24 cellular contexts compared by ENCODE assay signal in the genomic region with DNA sequence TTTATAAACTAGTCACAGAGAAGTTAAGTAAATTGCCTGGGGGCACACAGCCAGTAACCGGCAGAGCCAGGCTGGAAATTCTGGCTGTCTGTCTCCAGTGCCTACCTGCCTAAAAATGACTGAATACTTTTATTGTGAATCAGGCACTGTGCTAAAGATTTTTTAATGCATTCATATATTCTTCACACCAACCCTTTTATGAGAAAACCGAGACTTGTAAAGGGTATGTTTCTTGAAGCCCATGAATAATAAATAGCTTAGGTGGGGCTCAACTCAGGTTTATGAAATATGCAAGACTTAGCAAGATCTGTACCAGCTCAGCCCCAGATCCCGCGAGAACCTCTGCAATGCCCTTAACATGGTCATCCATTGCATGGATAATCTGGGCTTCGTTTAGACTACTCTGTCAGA.
"Had no signal": no experiment of that assay in that cellular context is flagged by ENCODE, and none has a peak within 500 bp of the region (broad histone marks: within the 10 kb centered on the region; RNA-seq: fewer than 3 reads in every experiment).

No MANE protein-coding gene starts in this region.

- H3K9ac ChIP-seq: neural progenitor cell had no signal

- H3K27ac ChIP-seq: neural progenitor cell, vagina had no signal

- H3K9me3 ChIP-seq: heart right ventricle, lower lobe of right lung, sigmoid colon, transverse colon, vagina had no signal

- H3K4me2 ChIP-seq: smooth muscle cell had no signal

- H3K36me3 ChIP-seq: heart right ventricle, lower lobe of right lung, neural progenitor cell, sigmoid colon, transverse colon, vagina had no signal

- H3K4me3 ChIP-seq: heart right ventricle, lower lobe of right lung, neural progenitor cell, sigmoid colon, smooth muscle cell, transverse colon, vagina had no signal

- H3K27ac Mint-ChIP-seq: activated CD4-positive, alpha-beta memory T cell treated with anti-CD3 and anti-CD28 coated beads, Interleukin-2, amount 10 ng/mL, durations not matched to agents 7 days and 5 days; activated naive CD8-positive, alpha-beta T cell treated with anti-CD3 and anti-CD28 coated beads, Interleukin-2, amount 50 U/mL, for 24 hours; activated T-cell treated with anti-CD3 and anti-CD28 coated beads, Interleukin-2, amount 50 U/mL, for 72 hours; naive thymus-derived CD8-positive, alpha-beta T cell; neural progenitor cell; stimulated activated memory B cell treated with anti-CD40 and anti-IgM and Interleukin-4, amounts not matched to agents 10 μg/mL and 1 μg/mL and 100 μg/mL, for 72 hours; T-helper 1 cell treated with Interleukin-12 subunit alpha and Interleukin-12 subunit beta and Interleukin-4 antibody, amounts not matched to agents 30 μg/mL and 1 μg/mL, for 36 hours had no signal

- ATAC-seq: activated naive CD8-positive, alpha-beta T cell treated with anti-CD3 and anti-CD28 coated beads, Interleukin-2, amount 50 U/mL, for 24 hours; activated T-cell treated with anti-CD3 and anti-CD28 coated beads, Interleukin-2, amount 50 U/mL, for 72 hours; heart right ventricle; left lobe of liver; lower lobe of right lung; naive thymus-derived CD8-positive, alpha-beta T cell; stimulated activated memory B cell treated with anti-CD40 and anti-IgM and Interleukin-4, amounts not matched to agents 10 μg/mL and 1 μg/mL and 100 μg/mL, for 72 hours had no signal

- H3K4me1 Mint-ChIP-seq: activated CD4-positive, alpha-beta memory T cell treated with anti-CD3 and anti-CD28 coated beads, Interleukin-2, amount 10 ng/mL, durations not matched to agents 7 days and 5 days; activated naive CD8-positive, alpha-beta T cell treated with anti-CD3 and anti-CD28 coated beads, Interleukin-2, amount 50 U/mL, for 24 hours had no signal

- H3K27me3 ChIP-seq: sigmoid colon, transverse colon, vagina had no signal

- H3K9me3 Mint-ChIP-seq: activated CD4-positive, alpha-beta memory T cell treated with anti-CD3 and anti-CD28 coated beads, Interleukin-2, amount 10 ng/mL, durations not matched to agents 7 days and 5 days; activated naive CD8-positive, alpha-beta T cell treated with anti-CD3 and anti-CD28 coated beads, Interleukin-2, amount 50 U/mL, for 24 hours; activated T-cell treated with anti-CD3 and anti-CD28 coated beads, Interleukin-2, amount 50 U/mL, for 72 hours; mesothelial cell of epicardium; naive thymus-derived CD8-positive, alpha-beta T cell; neural progenitor cell; stimulated activated memory B cell treated with anti-CD40 and anti-IgM and Interleukin-4, amounts not matched to agents 10 μg/mL and 1 μg/mL and 100 μg/mL, for 72 hours; T-helper 1 cell treated with Interleukin-12 subunit alpha and Interleukin-12 subunit beta and Interleukin-4 antibody, amounts not matched to agents 30 μg/mL and 1 μg/mL, for 36 hours had no signal

- H3K4me3 Mint-ChIP-seq: activated CD4-positive, alpha-beta memory T cell treated with anti-CD3 and anti-CD28 coated beads, Interleukin-2, amount 10 ng/mL, durations not matched to agents 7 days and 5 days; activated naive CD8-positive, alpha-beta T cell treated with anti-CD3 and anti-CD28 coated beads, Interleukin-2, amount 50 U/mL, for 24 hours; activated T-cell treated with anti-CD3 and anti-CD28 coated beads, Interleukin-2, amount 50 U/mL, for 72 hours; mesothelial cell of epicardium; naive thymus-derived CD8-positive, alpha-beta T cell; neural progenitor cell; stimulated activated memory B cell treated with anti-CD40 and anti-IgM and Interleukin-4, amounts not matched to agents 10 μg/mL and 1 μg/mL and 100 μg/mL, for 72 hours; T-helper 1 cell treated with Interleukin-12 subunit alpha and Interleukin-12 subunit beta and Interleukin-4 antibody, amounts not matched to agents 30 μg/mL and 1 μg/mL, for 36 hours had no signal

- FAIRE-seq: endometrium, kidney had no signal

- DNase-seq: activated CD4-positive, alpha-beta memory T cell treated with anti-CD3 and anti-CD28 coated beads, Interleukin-2, amount 10 ng/mL, durations not matched to agents 7 days and 5 days; activated CD4-positive, alpha-beta T cell treated with anti-CD3 and anti-CD28 coated beads for 4 hours; activated CD4-positive, CD25-positive, alpha-beta regulatory T cell; activated effector memory CD4-positive, alpha-beta T cell treated with Interleukin-2 at 50 U/mL for 16 hours; activated naive CD4-positive, alpha-beta T cell treated with anti-CD3 and anti-CD28 coated beads, Interleukin-2, amount 50 U/mL, for 16 hours; activated naive CD8-positive, alpha-beta T cell treated with anti-CD3 and anti-CD28 coated beads, Interleukin-2, amount 50 U/mL, for 24 hours; activated T-cell treated with anti-CD3 and anti-CD28 coated beads, Interleukin-2, amount 50 U/mL, for 72 hours; effector CD4-positive, alpha-beta T cell; heart right ventricle; kidney; lower lobe of right lung; naive thymus-derived CD8-positive, alpha-beta T cell; retina; sigmoid colon; stimulated activated CD4-positive, alpha-beta T cell treated with anti-CD3 and anti-CD28 coated beads, Interleukin-15, amount 100 ng/mL, for 24 hours; transverse colon had no signal

- H3K27me3 Mint-ChIP-seq: activated naive CD8-positive, alpha-beta T cell treated with anti-CD3 and anti-CD28 coated beads, Interleukin-2, amount 50 U/mL, for 24 hours; stimulated activated memory B cell treated with anti-CD40 and anti-IgM and Interleukin-4, amounts not matched to agents 10 μg/mL and 1 μg/mL and 100 μg/mL, for 72 hours had no signal

- H3K36me3 Mint-ChIP-seq: mesothelial cell of epicardium; naive thymus-derived CD8-positive, alpha-beta T cell; neural progenitor cell had no signal

- H2AFZ ChIP-seq: neural progenitor cell had no signal
